1 cellular context compared by ENCODE assay signal in the genomic region with DNA sequence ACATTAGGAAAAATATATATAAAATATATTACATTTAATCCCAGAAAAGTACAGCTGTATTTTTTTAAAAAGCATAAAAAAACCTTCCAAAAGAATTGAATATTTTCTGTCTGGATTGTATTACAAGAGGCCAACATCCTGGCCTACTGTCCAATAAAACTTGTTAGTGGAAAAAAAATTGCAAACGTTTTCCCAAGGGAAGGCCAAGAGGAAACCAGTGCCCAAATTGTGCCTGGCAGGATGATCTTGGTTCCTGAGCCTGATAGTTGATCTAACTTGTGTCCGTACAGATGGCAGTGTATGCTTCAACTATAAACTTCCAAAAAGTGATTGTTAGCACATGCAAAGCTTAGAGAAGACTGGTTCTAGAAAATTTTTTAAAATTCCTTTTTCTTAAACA.
TF ChIP-seq lines count a peak whose summit lies in the region.

No MANE protein-coding gene starts in this region.

TF ChIP-seq in IMR-90, 13 proteins besides CTCF, POLR2A, EP300 and RAD21 (continued from another document):
- TF ChIP-seq, protein P1, sequence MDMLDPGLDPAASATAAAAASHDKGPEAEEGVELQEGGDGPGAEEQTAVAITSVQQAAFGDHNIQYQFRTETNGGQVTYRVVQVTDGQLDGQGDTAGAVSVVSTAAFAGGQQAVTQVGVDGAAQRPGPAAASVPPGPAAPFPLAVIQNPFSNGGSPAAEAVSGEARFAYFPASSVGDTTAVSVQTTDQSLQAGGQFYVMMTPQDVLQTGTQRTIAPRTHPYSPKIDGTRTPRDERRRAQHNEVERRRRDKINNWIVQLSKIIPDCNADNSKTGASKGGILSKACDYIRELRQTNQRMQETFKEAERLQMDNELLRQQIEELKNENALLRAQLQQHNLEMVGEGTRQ (IDR thresholded peaks at IDR 0.05; ENCODE audit: low read depth, low read length): no peak
- no peak for TF ChIP-seq RCOR1 (IDR thresholded peaks at IDR 0.05; ENCODE audit: insufficient replicate concordance, low read length)
- TF ChIP-seq FOS (IDR thresholded peaks at IDR 0.05; ENCODE audit: low read depth, low read length): no peak
- TF ChIP-seq CHD1 (IDR thresholded peaks at IDR 0.05; ENCODE audit: low read depth, low read length): no peak
- TF ChIP-seq BHLHE40 (IDR thresholded peaks at IDR 0.05; ENCODE audit: low read depth, low read length): no peak
- TF ChIP-seq SMC3 (IDR thresholded peaks at IDR 0.05; ENCODE audit: low read depth, low read length): no peak
